8 cellular contexts compared by ENCODE assay signal in genomic region chr7:65140543-65141404, GRCh38.
DNase-seq lines count a peak whose midpoint lies in the region; ATAC-seq and TF ChIP-seq lines count a peak whose summit lies in the region.
"Not testable (repeated sequence)": the region's sequence is repeated elsewhere in the genome, so short reads cannot be mapped to it uniquely, and the experiment has no call there.

No MANE protein-coding gene starts in this region.

- H3K9me3 Mint-ChIP-seq in activated CD4-positive, alpha-beta T cell treated with anti-CD3 and anti-CD28 coated beads for 36 hours (ENCODE audit: low read depth) = not testable (repeated sequence)

- peak overlapping the region; percentile 45; the same call in 1 of the 2 replicates for H3K4me3 ChIP-seq in HUES48 (ENCODE audit: low read depth, low read length)
- H3K4me3 ChIP-seq in iPS-18c (ENCODE audit: insufficient read depth, low read depth, low read length) = peak overlapping the region; percentile 24; the same call in 1 of the 2 replicates
- peak overlapping the region; percentile 47 for H3K4me3 ChIP-seq in neural cell (ENCODE audit: low read length)
- peak overlapping the region; percentile 29 for H3K4me3 ChIP-seq in thoracic aorta

- not testable (repeated sequence) for H3K79me2 ChIP-seq in neural cell (replicated peaks; ENCODE audit: insufficient read depth, low read length)

- not testable (repeated sequence) for H3K27me3 ChIP-seq in HUES48 (ENCODE audit: control insufficient read depth, insufficient read depth, low read length); neural cell (ENCODE audit: insufficient read depth, low read depth, low read length); thoracic aorta (replicated peaks; ENCODE audit: insufficient read depth)

- H3K4me3 Mint-ChIP-seq in activated CD4-positive, alpha-beta T cell treated with anti-CD3 and anti-CD28 coated beads for 36 hours = not testable (repeated sequence)

- not testable (repeated sequence) for TF ChIP-seq RAD21 in neural cell (conservative IDR thresholded peaks at IDR 0.05)

- not testable (repeated sequence) for H3K36me3 Mint-ChIP-seq in activated CD4-positive, alpha-beta T cell treated with anti-CD3 and anti-CD28 coated beads for 36 hours (ENCODE audit: low read depth)

- not testable (repeated sequence) for H2AFZ ChIP-seq in neural cell (ENCODE audit: low read depth, low read length)

- H3K27ac ChIP-seq in HUES48 (ENCODE audit: low read depth, low read length); neural cell (ENCODE audit: low read length); thoracic aorta: not testable (repeated sequence)

- H3K27me3 Mint-ChIP-seq in activated CD4-positive, alpha-beta T cell treated with anti-CD3 and anti-CD28 coated beads for 36 hours = not testable (repeated sequence)

- not testable (repeated sequence) for H3K27ac Mint-ChIP-seq in activated CD4-positive, alpha-beta T cell treated with anti-CD3 and anti-CD28 coated beads for 36 hours

- DNase-seq in DMS53 (lab: John Stamatoyannopoulos, UW) (peak; percentile 50), NCI-H69 (lab: John Stamatoyannopoulos, UW) (peak; percentile 48), dermis blood vessel endothelial cell (peak; percentile 1)
- DNase-seq in activated CD4-positive, alpha-beta T cell treated with anti-CD3 and anti-CD28 coated beads for 36 hours = peak; percentile 5
- DNase-seq in thoracic aorta (ENCODE audit: low spot score) = not testable (repeated sequence)

- CTCF ChIA-PET in activated CD4-positive, alpha-beta T cell treated with anti-CD3 and anti-CD28 coated beads for 36 hours (lab: Charles Lee) = not testable (repeated sequence)

- TF ChIP-seq EP300 in neural cell (conservative IDR thresholded peaks at IDR 0.05; ENCODE audit: poor library complexity, severe bottlenecking) = not testable (repeated sequence)

- H4K20me1 ChIP-seq in neural cell (ENCODE audit: insufficient read depth) = not testable (repeated sequence)

- H3K9me2 ChIP-seq in neural cell (ENCODE audit: insufficient read depth, low read length) = not testable (repeated sequence)

- H3K4me2 ChIP-seq in neural cell (ENCODE audit: low read length) = not testable (repeated sequence)

- intact Hi-C loops in activated CD4-positive, alpha-beta T cell treated with anti-CD3 and anti-CD28 coated beads for 36 hours (cut with DNase I, micrococcal nuclease) = not testable (repeated sequence)

- H3F3A ChIP-seq in neural cell (ENCODE audit: insufficient read depth, low read length, poor library complexity, severe bottlenecking) = not testable (repeated sequence)

- TF ChIP-seq CTCF in neural cell (IDR thresholded peaks at IDR 0.05; ENCODE audit: poor library complexity, severe bottlenecking); thoracic aorta (IDR thresholded peaks at IDR 0.05): not testable (repeated sequence)

- not testable (repeated sequence) for H3K9ac ChIP-seq in HUES48 (ENCODE audit: low read depth, low read length); neural cell (ENCODE audit: low read length)

- H3K4me1 Mint-ChIP-seq in activated CD4-positive, alpha-beta T cell treated with anti-CD3 and anti-CD28 coated beads for 36 hours = not testable (repeated sequence)

- H3K36me3 ChIP-seq in HUES48 (ENCODE audit: control insufficient read depth, insufficient read depth, low read length); neural cell (ENCODE audit: insufficient read depth, low read length); thoracic aorta: not testable (repeated sequence)

- not testable (repeated sequence) for ATAC-seq in activated CD4-positive, alpha-beta T cell treated with anti-CD3 and anti-CD28 coated beads for 36 hours; thoracic aorta (ENCODE audit: insufficient number of reproducible peaks, low FRiP score, low read depth)

- POLR2A ChIA-PET in activated CD4-positive, alpha-beta T cell treated with anti-CD3 and anti-CD28 coated beads for 36 hours (lab: Charles Lee) = not testable (repeated sequence)

- H3K9me3 ChIP-seq in HUES48 (ENCODE audit: control insufficient read depth, insufficient read depth, low read length); iPS-18c (ENCODE audit: control insufficient read depth, insufficient read depth, low read length); neural cell (ENCODE audit: low read length); thoracic aorta: not testable (repeated sequence)

- not testable (repeated sequence) for H3K4me1 ChIP-seq in HUES48 (ENCODE audit: control insufficient read depth, insufficient read depth, low read length); thoracic aorta (ENCODE audit: control insufficient read depth in 1 of 2, low read depth in 2 of 2)
